Comparison of ENCODE assay signal across 8 cellular contexts in genomic region chr1:85240174-85240601, GRCh38. TPM values are rescaled to one million over a fixed set of nuclear protein-coding genes. Genes with fewer than 3 reads are reported as not detected.
A peak's percentile ranks its signal among the peaks of the same experiment; 100 is the strongest.
DNase-seq lines count a peak whose midpoint lies in the region; ATAC-seq, FAIRE-seq and TF ChIP-seq lines count a peak whose summit lies in the region.

No MANE protein-coding gene starts in this region.

- H3K27me3 ChIP-seq in SJCRH30 (no peaks in the 10 kb centered on the region), prostate gland (replicated peaks; ENCODE audit: insufficient read depth) (no peaks in the 10 kb centered on the region)

- H3K36me3 ChIP-seq in SJCRH30 (no peaks in the 10 kb centered on the region), prostate gland (no peaks in the 10 kb centered on the region)

- WGBS in prostate gland, result 10% methylated on average over 1 of the region's 1 CpG

- H3K4me1 ChIP-seq in SJCRH30, result peaks cover 38% of the 10 kb centered on the region
- peaks cover 8% of the 10 kb centered on the region for H3K4me1 ChIP-seq in prostate gland (replicated peaks)

- no peak for FAIRE-seq in urothelium cell line (lab: Jason Lieb, UNC)

- TF ChIP-seq CTCF in prostate gland (IDR thresholded peaks at IDR 0.05), result no peak

- H3K9me3 ChIP-seq in SJCRH30 (replicated peaks), result no peaks in the 10 kb centered on the region
- no peaks in the 10 kb centered on the region for H3K9me3 ChIP-seq in prostate gland

- H3K27ac ChIP-seq in SJCRH30 (peak overlapping the region; percentile 45), prostate gland (no peak overlapping the region)

- intact Hi-C loops in prostate gland (cut with DNase I), result no loop called here

- H3K4me3 ChIP-seq in SJCRH30 (no peak overlapping the region), prostate gland (no peak overlapping the region)

- DNase-seq in DMS53 (lab: John Stamatoyannopoulos, UW) (peak; percentile 75), HCEC 1CT (peak; percentile 66), SJCRH30 (peak; percentile 89 to 91), iPS-NIHi7 (ENCODE audit: extremely low spot score) (peak; percentile 71), prostate gland (ENCODE audit: low spot score) (no peak), urothelium cell line (ENCODE audit: low spot score) (no peak)
- DNase-seq in effector CD8-positive, alpha-beta T cell (lab: John Stamatoyannopoulos, UW), result no peak

- no peak for TF ChIP-seq POLR2A in prostate gland (IDR thresholded peaks at IDR 0.05)

- ATAC-seq in activated CD4-positive, CD25-positive, alpha-beta regulatory T cell treated with anti-CD3 and anti-CD28 coated beads, Interleukin-2, amount 50 U/mL, for 24 hours, result no peak

RNA-seq across cellular contexts. Expression of gene C1orf52, which starts 19.3 kb away (rescaled TPM):
- 21.7 and 25.8 TPM in 2 replicates for total RNA-seq in SJCRH30 (2014; rRNA removed; shearing (Covaris generic))
- 10 to 100 TPM; 12.7 to 30.5 TPM for total RNA-seq in prostate gland

RNA-seq across cellular contexts. Expression of gene BCL10, which starts 36.2 kb away (rescaled TPM):
- 24.9 and 26.6 TPM in 2 replicates for total RNA-seq in SJCRH30 (2014; rRNA removed; shearing (Covaris generic))
- 10 to 100 TPM; 17.3 to 18.4 TPM for total RNA-seq in prostate gland

RNA-seq across cellular contexts. Expression of gene SYDE2, which starts 39.4 kb away (rescaled TPM):
- total RNA-seq in SJCRH30 (2014; rRNA removed; shearing (Covaris generic)), result 5.2 and 6.7 TPM in 2 replicates
- 1 to 10 TPM; 6.6 to 8.4 TPM for total RNA-seq in prostate gland

Comparison
In these comparisons a context has a peak if more than half of its experiments do, and no peak if none do; other contexts are left out.
1. DNase-seq: peak in DMS53 (single experiment), HCEC 1CT (single experiment), SJCRH30 (2 of 2) and iPS-NIHi7 (single experiment); none in prostate gland (single experiment), urothelium cell line (single experiment) and effector CD8-positive, alpha-beta T cell (single experiment).